In the genomic region with DNA sequence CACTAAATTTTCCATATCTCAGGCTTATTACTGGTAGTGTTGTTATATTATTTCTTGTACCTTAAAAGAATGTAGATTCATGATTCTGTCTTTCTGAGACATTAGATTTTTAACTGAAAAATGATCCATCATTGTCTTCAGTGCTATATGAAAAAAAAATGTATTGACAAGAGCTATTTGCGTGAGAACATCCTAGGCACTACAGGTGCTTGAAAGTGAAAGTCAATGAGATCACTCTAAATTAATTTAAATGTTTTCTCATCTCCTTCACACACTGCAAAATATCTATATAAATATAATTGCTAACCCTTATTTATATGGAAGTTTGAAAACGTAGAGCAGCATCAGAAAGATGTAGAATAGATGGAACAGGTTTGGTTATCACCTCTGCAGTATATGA, we compare ENCODE assay signal across 29 cellular contexts.
"Had no signal": no experiment of that assay in that cellular context is flagged by ENCODE, and none has a peak within 500 bp of the region (broad histone marks: within the 10 kb centered on the region; RNA-seq: fewer than 3 reads in every experiment).

No MANE protein-coding gene starts in this region.

- H3K4me3 Mint-ChIP-seq: activated CD4-positive, alpha-beta memory T cell treated with anti-CD3 and anti-CD28 coated beads, Interleukin-2, amount 10 ng/mL, durations not matched to agents 7 days and 5 days; activated CD4-positive, alpha-beta T cell treated with anti-CD3 and anti-CD28 coated beads, Interleukin-2, amount 10 ng/mL, durations not matched to agents 7 days and 5 days; activated naive CD4-positive, alpha-beta T cell treated with anti-CD3 and anti-CD28 coated beads, Interleukin-2, amount 10 ng/mL, durations not matched to agents 7 days and 5 days; activated naive CD8-positive, alpha-beta T cell; activated T-cell treated with anti-CD3 and anti-CD28 coated beads, Interleukin-2, amount 50 U/mL, for 24 hours; activated T-cell treated with anti-CD3 and anti-CD28 coated beads, Interleukin-2, amount 50 U/mL, for 72 hours; central memory CD8-positive, alpha-beta T cell; dendritic cell treated with granulocyte-macrophage colony-stimulating factor and Interleukin-4, amounts not matched to agents 40 ng/mL and 50 ng/mL, for 4 days; endodermal cell had no signal

- H3K27ac Mint-ChIP-seq: activated CD4-positive, alpha-beta memory T cell treated with anti-CD3 and anti-CD28 coated beads, Interleukin-2, amount 10 ng/mL, durations not matched to agents 7 days and 5 days; activated CD4-positive, alpha-beta T cell treated with anti-CD3 and anti-CD28 coated beads, Interleukin-2, amount 10 ng/mL, durations not matched to agents 7 days and 5 days; activated naive CD4-positive, alpha-beta T cell treated with anti-CD3 and anti-CD28 coated beads, Interleukin-2, amount 10 ng/mL, durations not matched to agents 7 days and 5 days; activated naive CD8-positive, alpha-beta T cell; activated T-cell treated with anti-CD3 and anti-CD28 coated beads, Interleukin-2, amount 50 U/mL, for 24 hours; activated T-cell treated with anti-CD3 and anti-CD28 coated beads, Interleukin-2, amount 50 U/mL, for 72 hours; dendritic cell treated with granulocyte-macrophage colony-stimulating factor and Interleukin-4, amounts not matched to agents 40 ng/mL and 50 ng/mL, for 4 days; endodermal cell had no signal

- DNase-seq: activated CD4-positive, alpha-beta memory T cell treated with anti-CD3 and anti-CD28 coated beads, Interleukin-2, amount 10 ng/mL, durations not matched to agents 7 days and 5 days; activated CD4-positive, alpha-beta T cell treated with anti-CD3 and anti-CD28 coated beads for 1 hour; activated CD4-positive, alpha-beta T cell treated with anti-CD3 and anti-CD28 coated beads for 4 hours; activated CD4-positive, alpha-beta T cell treated with anti-CD3 and anti-CD28 coated beads, Interleukin-2, amount 10 ng/mL, durations not matched to agents 7 days and 5 days; activated CD4-positive, alpha-beta T cell treated with anti-CD3 and anti-CD28 coated beads, Interleukin-2, amount 50 U/mL, for 4 hours; activated CD8-positive, alpha-beta memory T cell treated with anti-CD3 and anti-CD28 coated beads, Interleukin-2, amount 50 U/mL, for 48 hours; activated gamma-delta T cell; activated naive CD4-positive, alpha-beta T cell; activated naive CD4-positive, alpha-beta T cell treated with anti-CD3 and anti-CD28 coated beads, Interleukin-2, amount 10 ng/mL, durations not matched to agents 7 days and 5 days; activated T-cell treated with anti-CD3 and anti-CD28 coated beads for 4 hours; activated T-cell treated with anti-CD3 and anti-CD28 coated beads, Interleukin-2, amount 50 U/mL, for 24 hours; activated T-cell treated with anti-CD3 and anti-CD28 coated beads, Interleukin-2, amount 50 U/mL, for 72 hours; amniotic stem cell; anterior cingulate cortex; brain microvascular endothelial cell; dorsolateral prefrontal cortex; effector memory CD4-positive, alpha-beta T cell; endodermal cell; foreskin fibroblast; gastrocnemius medialis; glutamatergic neuron; heart left ventricle had no signal

- ATAC-seq: activated T-cell treated with anti-CD3 and anti-CD28 coated beads, Interleukin-2, amount 50 U/mL, for 72 hours; esophagus mucosa; gastrocnemius medialis; heart left ventricle had no signal

- H3K36me3 ChIP-seq: brain microvascular endothelial cell, gastrocnemius medialis, heart left ventricle had no signal

- H3K9me3 ChIP-seq: gastrocnemius medialis had no signal

- H3K27me3 Mint-ChIP-seq: activated CD4-positive, alpha-beta memory T cell treated with anti-CD3 and anti-CD28 coated beads, Interleukin-2, amount 10 ng/mL, durations not matched to agents 7 days and 5 days; activated CD4-positive, alpha-beta T cell treated with anti-CD3 and anti-CD28 coated beads, Interleukin-2, amount 10 ng/mL, durations not matched to agents 7 days and 5 days; activated naive CD4-positive, alpha-beta T cell treated with anti-CD3 and anti-CD28 coated beads, Interleukin-2, amount 10 ng/mL, durations not matched to agents 7 days and 5 days; activated naive CD8-positive, alpha-beta T cell; activated T-cell treated with anti-CD3 and anti-CD28 coated beads, Interleukin-2, amount 50 U/mL, for 24 hours; central memory CD8-positive, alpha-beta T cell; dendritic cell treated with granulocyte-macrophage colony-stimulating factor and Interleukin-4, amounts not matched to agents 40 ng/mL and 50 ng/mL, for 4 days had no signal

- H3K27ac ChIP-seq: brain microvascular endothelial cell, coronary artery, dorsolateral prefrontal cortex, gastrocnemius medialis, heart left ventricle had no signal

- H3K4me1 ChIP-seq: gastrocnemius medialis, heart left ventricle had no signal

- H3K27me3 ChIP-seq: brain microvascular endothelial cell, dorsolateral prefrontal cortex, gastrocnemius medialis, heart left ventricle had no signal

- FAIRE-seq: astrocyte, bronchial epithelial cell had no signal

- H3K4me1 Mint-ChIP-seq: activated CD4-positive, alpha-beta memory T cell treated with anti-CD3 and anti-CD28 coated beads, Interleukin-2, amount 10 ng/mL, durations not matched to agents 7 days and 5 days; activated CD4-positive, alpha-beta T cell treated with anti-CD3 and anti-CD28 coated beads, Interleukin-2, amount 10 ng/mL, durations not matched to agents 7 days and 5 days; activated naive CD4-positive, alpha-beta T cell treated with anti-CD3 and anti-CD28 coated beads, Interleukin-2, amount 10 ng/mL, durations not matched to agents 7 days and 5 days; central memory CD8-positive, alpha-beta T cell; endodermal cell had no signal

- H3K36me3 Mint-ChIP-seq: activated naive CD4-positive, alpha-beta T cell treated with anti-CD3 and anti-CD28 coated beads, Interleukin-2, amount 10 ng/mL, durations not matched to agents 7 days and 5 days; activated naive CD8-positive, alpha-beta T cell had no signal

- H3K4me3 ChIP-seq: coronary artery, dorsolateral prefrontal cortex, gastrocnemius medialis, heart left ventricle had no signal
